1 cellular context compared by ENCODE assay signal in the genomic region with DNA sequence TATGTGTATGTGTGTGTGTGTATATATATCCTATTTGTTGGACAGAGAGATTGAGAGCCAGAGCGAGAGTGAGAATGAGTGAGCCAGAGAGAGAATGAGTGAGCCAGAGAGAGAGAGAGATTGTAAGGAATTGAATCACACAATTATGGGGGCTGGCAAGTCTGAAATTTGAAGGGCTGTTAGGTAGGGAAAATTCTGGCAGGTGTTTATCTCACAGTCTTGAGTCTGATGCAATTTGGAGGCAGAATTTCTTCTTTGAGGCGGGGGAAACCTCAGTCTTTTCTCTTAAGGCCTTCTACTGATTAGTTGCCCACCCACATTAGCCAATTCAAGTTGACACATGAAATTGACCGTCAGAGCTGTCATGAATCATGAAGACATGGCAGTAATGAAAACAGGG.
A peak's percentile ranks its signal among the peaks of the same experiment; 100 is the strongest.
TF ChIP-seq lines count a peak whose summit lies in the region.

No MANE protein-coding gene starts in this region.

TF ChIP-seq in K562, 482 proteins besides CTCF, POLR2A, EP300 and RAD21 (continued from another document):
- TF ChIP-seq, protein P1, sequence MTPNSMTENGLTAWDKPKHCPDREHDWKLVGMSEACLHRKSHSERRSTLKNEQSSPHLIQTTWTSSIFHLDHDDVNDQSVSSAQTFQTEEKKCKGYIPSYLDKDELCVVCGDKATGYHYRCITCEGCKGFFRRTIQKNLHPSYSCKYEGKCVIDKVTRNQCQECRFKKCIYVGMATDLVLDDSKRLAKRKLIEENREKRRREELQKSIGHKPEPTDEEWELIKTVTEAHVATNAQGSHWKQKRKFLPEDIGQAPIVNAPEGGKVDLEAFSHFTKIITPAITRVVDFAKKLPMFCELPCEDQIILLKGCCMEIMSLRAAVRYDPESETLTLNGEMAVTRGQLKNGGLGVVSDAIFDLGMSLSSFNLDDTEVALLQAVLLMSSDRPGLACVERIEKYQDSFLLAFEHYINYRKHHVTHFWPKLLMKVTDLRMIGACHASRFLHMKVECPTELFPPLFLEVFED (CRISPR knock-in tag; conservative IDR thresholded peaks at IDR 0.05) = peak; percentile 64; the same call in 1 of the 2 replicates
- TF ChIP-seq ZNF324 (CRISPR knock-in tag; IDR thresholded peaks at IDR 0.05) = no peak
- TF ChIP-seq HDAC8 (tag; IDR thresholded peaks at IDR 0.05) = no peak
- peak; percentile 74; the same call in 1 of the 2 replicates for TF ChIP-seq HIVEP1 (CRISPR knock-in tag; IDR thresholded peaks at IDR 0.05)
- TF ChIP-seq, protein P2, sequence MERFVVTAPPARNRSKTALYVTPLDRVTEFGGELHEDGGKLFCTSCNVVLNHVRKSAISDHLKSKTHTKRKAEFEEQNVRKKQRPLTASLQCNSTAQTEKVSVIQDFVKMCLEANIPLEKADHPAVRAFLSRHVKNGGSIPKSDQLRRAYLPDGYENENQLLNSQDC (CRISPR knock-in tag; IDR thresholded peaks at IDR 0.05) = no peak
- no peak for TF ChIP-seq ZNF77 (CRISPR knock-in tag; IDR thresholded peaks at IDR 0.05)
- TF ChIP-seq, protein P3, sequence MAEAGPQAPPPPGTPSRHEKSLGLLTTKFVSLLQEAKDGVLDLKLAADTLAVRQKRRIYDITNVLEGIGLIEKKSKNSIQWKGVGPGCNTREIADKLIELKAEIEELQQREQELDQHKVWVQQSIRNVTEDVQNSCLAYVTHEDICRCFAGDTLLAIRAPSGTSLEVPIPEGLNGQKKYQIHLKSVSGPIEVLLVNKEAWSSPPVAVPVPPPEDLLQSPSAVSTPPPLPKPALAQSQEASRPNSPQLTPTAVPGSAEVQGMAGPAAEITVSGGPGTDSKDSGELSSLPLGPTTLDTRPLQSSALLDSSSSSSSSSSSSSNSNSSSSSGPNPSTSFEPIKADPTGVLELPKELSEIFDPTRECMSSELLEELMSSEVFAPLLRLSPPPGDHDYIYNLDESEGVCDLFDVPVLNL (CRISPR knock-in tag; IDR thresholded peaks at IDR 0.05; ENCODE audit: low read depth) = no peak
- TF ChIP-seq, protein P4, sequence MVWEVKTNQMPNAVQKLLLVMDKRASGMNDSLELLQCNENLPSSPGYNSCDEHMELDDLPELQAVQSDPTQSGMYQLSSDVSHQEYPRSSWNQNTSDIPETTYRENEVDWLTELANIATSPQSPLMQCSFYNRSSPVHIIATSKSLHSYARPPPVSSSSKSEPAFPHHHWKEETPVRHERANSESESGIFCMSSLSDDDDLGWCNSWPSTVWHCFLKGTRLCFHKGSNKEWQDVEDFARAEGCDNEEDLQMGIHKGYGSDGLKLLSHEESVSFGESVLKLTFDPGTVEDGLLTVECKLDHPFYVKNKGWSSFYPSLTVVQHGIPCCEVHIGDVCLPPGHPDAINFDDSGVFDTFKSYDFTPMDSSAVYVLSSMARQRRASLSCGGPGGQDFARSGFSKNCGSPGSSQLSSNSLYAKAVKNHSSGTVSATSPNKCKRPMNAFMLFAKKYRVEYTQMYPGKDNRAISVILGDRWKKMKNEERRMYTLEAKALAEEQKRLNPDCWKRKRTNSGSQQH (CRISPR knock-in tag; IDR thresholded peaks at IDR 0.05) = peak; percentile 79; the same call in 1 of the 2 replicates
- TF ChIP-seq, protein P5, sequence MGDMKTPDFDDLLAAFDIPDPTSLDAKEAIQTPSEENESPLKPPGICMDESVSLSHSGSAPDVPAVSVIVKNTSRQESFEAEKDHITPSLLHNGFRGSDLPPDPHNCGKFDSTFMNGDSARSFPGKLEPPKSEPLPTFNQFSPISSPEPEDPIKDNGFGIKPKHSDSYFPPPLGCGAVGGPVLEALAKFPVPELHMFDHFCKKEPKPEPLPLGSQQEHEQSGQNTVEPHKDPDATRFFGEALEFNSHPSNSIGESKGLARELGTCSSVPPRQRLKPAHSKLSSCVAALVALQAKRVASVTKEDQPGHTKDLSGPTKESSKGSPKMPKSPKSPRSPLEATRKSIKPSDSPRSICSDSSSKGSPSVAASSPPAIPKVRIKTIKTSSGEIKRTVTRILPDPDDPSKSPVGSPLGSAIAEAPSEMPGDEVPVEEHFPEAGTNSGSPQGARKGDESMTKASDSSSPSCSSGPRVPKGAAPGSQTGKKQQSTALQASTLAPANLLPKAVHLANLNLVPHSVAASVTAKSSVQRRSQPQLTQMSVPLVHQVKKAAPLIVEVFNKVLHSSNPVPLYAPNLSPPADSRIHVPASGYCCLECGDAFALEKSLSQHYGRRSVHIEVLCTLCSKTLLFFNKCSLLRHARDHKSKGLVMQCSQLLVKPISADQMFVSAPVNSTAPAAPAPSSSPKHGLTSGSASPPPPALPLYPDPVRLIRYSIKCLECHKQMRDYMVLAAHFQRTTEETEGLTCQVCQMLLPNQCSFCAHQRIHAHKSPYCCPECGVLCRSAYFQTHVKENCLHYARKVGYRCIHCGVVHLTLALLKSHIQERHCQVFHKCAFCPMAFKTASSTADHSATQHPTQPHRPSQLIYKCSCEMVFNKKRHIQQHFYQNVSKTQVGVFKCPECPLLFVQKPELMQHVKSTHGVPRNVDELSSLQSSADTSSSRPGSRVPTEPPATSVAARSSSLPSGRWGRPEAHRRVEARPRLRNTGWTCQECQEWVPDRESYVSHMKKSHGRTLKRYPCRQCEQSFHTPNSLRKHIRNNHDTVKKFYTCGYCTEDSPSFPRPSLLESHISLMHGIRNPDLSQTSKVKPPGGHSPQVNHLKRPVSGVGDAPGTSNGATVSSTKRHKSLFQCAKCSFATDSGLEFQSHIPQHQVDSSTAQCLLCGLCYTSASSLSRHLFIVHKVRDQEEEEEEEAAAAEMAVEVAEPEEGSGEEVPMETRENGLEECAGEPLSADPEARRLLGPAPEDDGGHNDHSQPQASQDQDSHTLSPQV (IDR thresholded peaks at IDR 0.05) = 0 out of 2 replicates have a peak, but pooled peaks have one; percentile 25
- TF ChIP-seq NR2C2 (CRISPR knock-in tag; IDR thresholded peaks at IDR 0.05) = no peak
- TF ChIP-seq NR2C2 (tag; IDR thresholded peaks at IDR 0.05) = peak; percentile 7; the same call in 1 of the 2 replicates
- no peak for TF ChIP-seq WHSC1 (IDR thresholded peaks at IDR 0.05; ENCODE audit: low read length)
TF ChIP-seq in K562: peak in this region for 79.
